ENCODE assay signal across 19 cellular contexts in the genomic region with DNA sequence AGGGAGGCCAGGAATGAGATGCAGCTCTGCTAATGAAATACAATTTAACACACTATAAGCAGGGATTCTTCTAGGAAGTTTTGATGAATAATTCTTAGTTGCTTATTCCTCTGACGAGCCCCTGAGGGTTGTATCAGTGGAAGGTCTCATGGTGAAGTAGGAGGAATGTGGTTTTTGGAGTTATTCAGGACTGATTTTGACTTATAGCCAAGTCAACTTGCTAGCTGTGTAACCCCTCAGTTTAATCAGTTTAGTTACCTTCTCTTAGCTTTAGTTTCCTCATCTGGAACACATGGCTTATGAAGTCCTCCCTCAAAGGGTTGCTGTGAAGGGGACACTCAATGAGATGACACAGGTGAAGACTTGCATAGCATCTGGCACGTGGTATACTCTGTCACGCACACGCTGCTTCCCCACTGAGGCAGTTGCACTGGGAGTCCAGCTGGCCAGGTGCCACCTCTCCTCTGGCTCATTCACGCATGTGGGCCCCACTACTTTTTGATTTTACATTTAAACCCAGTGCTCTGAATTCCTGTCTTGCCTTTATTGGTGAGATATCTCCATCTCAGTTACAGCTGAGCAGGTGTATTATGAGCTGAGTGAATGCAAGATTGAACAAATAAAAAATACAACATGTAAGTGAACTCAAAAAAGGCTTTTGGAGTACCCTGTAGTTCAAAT.
DNase-seq lines count a peak whose midpoint lies in the region; ATAC-seq and TF ChIP-seq lines count a peak whose summit lies in the region.
"Had no signal": no experiment of that assay in that cellular context is flagged by ENCODE, and none has a peak within 500 bp of the region (broad histone marks: within the 10 kb centered on the region; RNA-seq: fewer than 3 reads in every experiment).

No MANE protein-coding gene starts in this region.

- H3K4me1 Mint-ChIP-seq in type B pancreatic cell (ENCODE audit: unreplicated experiment), result peaks cover 31% of the 10 kb centered on the region
- H3K4me1 Mint-ChIP-seq: activated CD4-positive, alpha-beta memory T cell treated with anti-CD3 and anti-CD28 coated beads, Interleukin-2, amount 10 ng/mL, durations not matched to agents 7 days and 5 days had no signal

- H3K4me1 ChIP-seq in right cardiac atrium (ENCODE audit: control insufficient read depth, insufficient read depth, low read length), result no peaks in the 10 kb centered on the region
- H3K4me1 ChIP-seq in vagina, result no peaks in the 10 kb centered on the region
- H3K4me1 ChIP-seq: Peyer's patch had no signal

- no peaks in the 10 kb centered on the region for H3K36me3 Mint-ChIP-seq in type B pancreatic cell
- H3K36me3 Mint-ChIP-seq: activated naive CD8-positive, alpha-beta T cell; neural progenitor cell had no signal

- H3K36me3 ChIP-seq in brain microvascular endothelial cell (replicated peaks) (no peaks in the 10 kb centered on the region), vagina (no peaks in the 10 kb centered on the region)
- H3K36me3 ChIP-seq: heart right ventricle, neural progenitor cell, Peyer's patch had no signal

- in situ Hi-C loops in brain microvascular endothelial cell (cut with HindIII; ENCODE audit: low pct_ligation_motif_present, low sequenced_read_pairs), result no loop called here

- no peak overlapping the region for H3K27ac ChIP-seq in right cardiac atrium (ENCODE audit: low read length)
- peak overlapping the region; percentile 36 for H3K27ac ChIP-seq in brain microvascular endothelial cell
- no peak overlapping the region for H3K27ac ChIP-seq in vagina
- H3K27ac ChIP-seq: heart right ventricle, neural progenitor cell had no signal

- no peak for TF ChIP-seq POLR2A in vagina (IDR thresholded peaks at IDR 0.05)

- intact Hi-C loops in right cardiac atrium (cut with DNase I), result no loop called here
- intact Hi-C loops in cardiac septum (cut with DNase I), result no loop called here
- intact Hi-C loops in vagina (cut with DNase I), result no loop called here

- H3K27me3 Mint-ChIP-seq in type B pancreatic cell, result no peaks in the 10 kb centered on the region

- peak overlapping the region; percentile 27 for H3K4me3 Mint-ChIP-seq in type B pancreatic cell
- H3K4me3 Mint-ChIP-seq: activated CD4-positive, alpha-beta memory T cell treated with anti-CD3 and anti-CD28 coated beads, Interleukin-2, amount 10 ng/mL, durations not matched to agents 7 days and 5 days; activated naive CD8-positive, alpha-beta T cell; activated T-cell treated with anti-CD3 and anti-CD28 coated beads, Interleukin-2, amount 50 U/mL, for 4 hours; neural progenitor cell had no signal

- WGBS in right cardiac atrium, result 65% methylated on average over 5 of the region's 5 CpGs

- no peaks in the 10 kb centered on the region for H3K9me3 Mint-ChIP-seq in type B pancreatic cell
- H3K9me3 Mint-ChIP-seq: activated CD4-positive, alpha-beta memory T cell treated with anti-CD3 and anti-CD28 coated beads, Interleukin-2, amount 10 ng/mL, durations not matched to agents 7 days and 5 days; activated T-cell treated with anti-CD3 and anti-CD28 coated beads, Interleukin-2, amount 50 U/mL, for 4 hours had no signal

- H3K27ac Mint-ChIP-seq in type B pancreatic cell, result peak overlapping the region; percentile 84
- H3K27ac Mint-ChIP-seq: activated CD4-positive, alpha-beta memory T cell treated with anti-CD3 and anti-CD28 coated beads, Interleukin-2, amount 10 ng/mL, durations not matched to agents 7 days and 5 days; activated naive CD8-positive, alpha-beta T cell; neural progenitor cell had no signal

- H3K4me3 ChIP-seq in right cardiac atrium (ENCODE audit: low read length), result no peak overlapping the region
- no peak overlapping the region for H3K4me3 ChIP-seq in brain microvascular endothelial cell (ENCODE audit: low read depth, low read length)
- no peak overlapping the region for H3K4me3 ChIP-seq in vagina
- H3K4me3 ChIP-seq: heart right ventricle, neural progenitor cell, Peyer's patch had no signal

- H3K27me3 ChIP-seq in right cardiac atrium (ENCODE audit: control insufficient read depth, insufficient read depth), result no peaks in the 10 kb centered on the region
- H3K27me3 ChIP-seq in brain microvascular endothelial cell (replicated peaks), result no peaks in the 10 kb centered on the region
- no peaks in the 10 kb centered on the region for H3K27me3 ChIP-seq in vagina
- H3K27me3 ChIP-seq: heart right ventricle, neural progenitor cell, Peyer's patch had no signal

- peak in 2 of 3 donors; percentile 18 to 70 for DNase-seq in right cardiac atrium
- DNase-seq in cardiac septum (ENCODE audit: low spot score), result no peak
- DNase-seq in NCI-H226, result peak; percentile 57
- no peak for DNase-seq in brain microvascular endothelial cell
- DNase-seq in type B pancreatic cell (ENCODE audit: extremely low spot score, unreplicated experiment), result no peak
- no peak for DNase-seq in vagina (ENCODE audit: extremely low spot score in 2 of 2)
- no peak for DNase-seq in NCI-H2107 treated with DMSO at 0.1 percent for 48 hours (lab: John Stamatoyannopoulos, UW; ENCODE audit: unreplicated experiment)
- DNase-seq in foreskin melanocyte, result no peak
- DNase-seq: activated CD4-positive, alpha-beta memory T cell treated with anti-CD3 and anti-CD28 coated beads, Interleukin-2, amount 10 ng/mL, durations not matched to agents 7 days and 5 days; activated T-cell treated with anti-CD3 and anti-CD28 coated beads, Interleukin-2, amount 50 U/mL, for 4 hours; heart right ventricle; islet precursor cell; mesenchymal stem cell; Peyer's patch; retina; stimulated activated CD4-positive, alpha-beta T cell treated with anti-CD3 and anti-CD28 coated beads, Interleukin-2, amount 100 ng/mL, for 24 hours; SW 1271 had no signal

- no peak for ATAC-seq in right cardiac atrium
- ATAC-seq: activated T-cell treated with anti-CD3 and anti-CD28 coated beads, Interleukin-2, amount 50 U/mL, for 4 hours had no signal

- TF ChIP-seq CTCF in brain microvascular endothelial cell (IDR thresholded peaks at IDR 0.05; ENCODE audit: low read depth, low read length, missing control alignments) (no peak), type B pancreatic cell (conservative IDR thresholded peaks at IDR 0.05) (no peak), vagina (IDR thresholded peaks at IDR 0.05) (no peak)

- no peaks in the 10 kb centered on the region for H3K9me3 ChIP-seq in right cardiac atrium (ENCODE audit: control insufficient read depth, low read length)
- no peaks in the 10 kb centered on the region for H3K9me3 ChIP-seq in vagina
- H3K9me3 ChIP-seq: heart right ventricle, Peyer's patch had no signal

Comparison
In these comparisons a context has a peak if more than half of its experiments do, and no peak if none do; other contexts are left out.
1. DNase-seq: peak in right cardiac atrium (2 of 3) and NCI-H226 (single experiment); none in cardiac septum (single experiment), brain microvascular endothelial cell (single experiment), type B pancreatic cell (single experiment), vagina (0 of 2), NCI-H2107 treated with DMSO at 0.1 percent for 48 hours (single experiment) and foreskin melanocyte (single experiment).